ENCODE assay signal across 13 cellular contexts in the genomic region with DNA sequence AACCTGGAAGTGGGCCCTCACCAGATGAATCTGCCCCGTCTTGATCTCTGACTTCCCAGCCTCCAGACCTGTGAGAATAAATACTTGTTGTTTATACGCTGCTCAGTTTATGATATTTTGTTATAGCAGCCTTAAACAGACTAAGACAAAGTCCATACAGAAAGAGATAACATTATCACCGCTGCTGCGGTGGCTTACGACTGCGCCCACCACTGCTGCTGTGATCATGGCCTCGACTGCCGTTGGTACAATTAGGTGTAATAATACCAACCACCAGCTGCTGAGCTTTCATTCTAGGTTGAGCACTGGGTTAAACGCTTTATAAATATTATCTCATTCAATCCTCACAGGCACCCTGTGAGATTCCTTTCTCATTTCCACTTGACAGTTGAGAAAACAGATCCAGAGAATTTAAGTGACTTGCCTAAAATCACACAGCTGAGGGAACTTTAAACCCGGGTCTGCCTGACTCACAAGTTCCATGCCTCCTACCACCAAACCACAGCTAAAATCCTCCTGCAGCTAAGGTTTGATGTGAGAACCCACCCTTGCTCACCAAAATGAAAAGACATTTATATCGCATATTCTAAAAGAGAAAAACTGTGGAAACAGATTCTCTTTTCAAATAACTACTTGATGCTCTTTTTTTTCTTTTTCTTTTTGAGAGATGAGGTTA. TPM values are rescaled to one million over a fixed set of nuclear protein-coding genes. Genes with fewer than 3 reads are reported as not detected.
A peak's percentile ranks its signal among the peaks of the same experiment; 100 is the strongest.
DNase-seq lines count a peak whose midpoint lies in the region; ATAC-seq and TF ChIP-seq lines count a peak whose summit lies in the region.
"Had no signal": no experiment of that assay in that cellular context is flagged by ENCODE, and none has a peak within 500 bp of the region (broad histone marks: within the 10 kb centered on the region; RNA-seq: fewer than 3 reads in every experiment).

No MANE protein-coding gene starts in this region.

- no peaks in the 10 kb centered on the region for H3K27me3 ChIP-seq in prostate gland (replicated peaks; ENCODE audit: insufficient read depth)

- H3K27me3 Mint-ChIP-seq in activated T-cell treated with anti-CD3 and anti-CD28 coated beads, Interleukin-2, amount 50 U/mL, for 24 hours, result no peaks in the 10 kb centered on the region
- H3K27me3 Mint-ChIP-seq in activated naive CD8-positive, alpha-beta T cell, result no peaks in the 10 kb centered on the region
- no peaks in the 10 kb centered on the region for H3K27me3 Mint-ChIP-seq in stimulated activated naive CD8-positive, alpha-beta T cell treated with anti-CD3 and anti-CD28 coated beads, Interleukin-15, Interleukin-2, amounts not matched to agents 100 ng/mL and 50 ng/mL, for 24 hours
- H3K27me3 Mint-ChIP-seq: progenitor cell of endocrine pancreas had no signal

- peak; percentile 81 for ATAC-seq in left colon

- no peaks in the 10 kb centered on the region for H3K4me1 ChIP-seq in prostate gland (replicated peaks)

- no peaks in the 10 kb centered on the region for H3K9me3 ChIP-seq in prostate gland

- H3K4me3 ChIP-seq in prostate gland, result no peak overlapping the region

- 93% methylated on average over 11 of the region's 11 CpGs for WGBS in prostate gland

- no peak for DNase-seq in activated T-cell treated with anti-CD3 and anti-CD28 coated beads, Interleukin-2, amount 50 U/mL, for 24 hours
- no peak for DNase-seq in activated T-cell treated with anti-CD3 and anti-CD28 coated beads for 4 hours
- DNase-seq in left colon, result no peak
- no peak for DNase-seq in NCI-H526 treated with DMSO at 0.1 percent for 48 hours (lab: John Stamatoyannopoulos, UW)
- no peak for DNase-seq in prostate gland (ENCODE audit: low spot score)
- no peak for DNase-seq in KG1 (lab: John Stamatoyannopoulos, UW)
- DNase-seq: activated effector memory CD4-positive, alpha-beta T cell treated with Interleukin-2 at 50 U/mL for 16 hours; NCI-H1694; NCI-H2227 treated with DMSO at 0.1 percent for 48 hours had no signal

- H3K36me3 Mint-ChIP-seq in activated T-cell treated with anti-CD3 and anti-CD28 coated beads, Interleukin-2, amount 50 U/mL, for 24 hours (ENCODE audit: low read depth), result no peaks in the 10 kb centered on the region
- H3K36me3 Mint-ChIP-seq in activated naive CD8-positive, alpha-beta T cell, result no peaks in the 10 kb centered on the region
- no peaks in the 10 kb centered on the region for H3K36me3 Mint-ChIP-seq in stimulated activated naive CD8-positive, alpha-beta T cell treated with anti-CD3 and anti-CD28 coated beads, Interleukin-15, Interleukin-2, amounts not matched to agents 100 ng/mL and 50 ng/mL, for 24 hours (ENCODE audit: low read depth)

- intact Hi-C loops in left colon (cut with DNase I, micrococcal nuclease), result no loop called here
- intact Hi-C loops in prostate gland (cut with DNase I), result no loop called here

- H3K9me3 Mint-ChIP-seq in activated T-cell treated with anti-CD3 and anti-CD28 coated beads, Interleukin-2, amount 50 U/mL, for 24 hours, result no peaks in the 10 kb centered on the region
- H3K9me3 Mint-ChIP-seq in activated naive CD8-positive, alpha-beta T cell (ENCODE audit: low read depth), result no peaks in the 10 kb centered on the region
- H3K9me3 Mint-ChIP-seq in stimulated activated naive CD8-positive, alpha-beta T cell treated with anti-CD3 and anti-CD28 coated beads, Interleukin-15, Interleukin-2, amounts not matched to agents 100 ng/mL and 50 ng/mL, for 24 hours, result no peaks in the 10 kb centered on the region
- H3K9me3 Mint-ChIP-seq: nephron had no signal

- no peaks in the 10 kb centered on the region for H3K36me3 ChIP-seq in prostate gland

- no peak for TF ChIP-seq CTCF in prostate gland (IDR thresholded peaks at IDR 0.05)

- H3K27ac Mint-ChIP-seq in activated T-cell treated with anti-CD3 and anti-CD28 coated beads, Interleukin-2, amount 50 U/mL, for 24 hours, result peak overlapping the region; percentile 68
- H3K27ac Mint-ChIP-seq in activated naive CD8-positive, alpha-beta T cell, result peak overlapping the region; percentile 8
- H3K27ac Mint-ChIP-seq in stimulated activated naive CD8-positive, alpha-beta T cell treated with anti-CD3 and anti-CD28 coated beads, Interleukin-15, Interleukin-2, amounts not matched to agents 100 ng/mL and 50 ng/mL, for 24 hours, result peak overlapping the region; percentile 61
- H3K27ac Mint-ChIP-seq: progenitor cell of endocrine pancreas had no signal

- peaks cover 22% of the 10 kb centered on the region for H3K4me1 Mint-ChIP-seq in activated T-cell treated with anti-CD3 and anti-CD28 coated beads, Interleukin-2, amount 50 U/mL, for 24 hours (ENCODE audit: low read depth)
- peaks cover 7% of the 10 kb centered on the region for H3K4me1 Mint-ChIP-seq in activated naive CD8-positive, alpha-beta T cell (ENCODE audit: low read depth)
- H3K4me1 Mint-ChIP-seq in stimulated activated naive CD8-positive, alpha-beta T cell treated with anti-CD3 and anti-CD28 coated beads, Interleukin-15, Interleukin-2, amounts not matched to agents 100 ng/mL and 50 ng/mL, for 24 hours (ENCODE audit: low read depth), result peaks cover 30% of the 10 kb centered on the region

- no peak for TF ChIP-seq POLR2A in prostate gland (IDR thresholded peaks at IDR 0.05)

- no peak overlapping the region for H3K4me3 Mint-ChIP-seq in activated T-cell treated with anti-CD3 and anti-CD28 coated beads, Interleukin-2, amount 50 U/mL, for 24 hours
- H3K4me3 Mint-ChIP-seq in activated naive CD8-positive, alpha-beta T cell, result no peak overlapping the region
- H3K4me3 Mint-ChIP-seq in stimulated activated naive CD8-positive, alpha-beta T cell treated with anti-CD3 and anti-CD28 coated beads, Interleukin-15, Interleukin-2, amounts not matched to agents 100 ng/mL and 50 ng/mL, for 24 hours, result peak overlapping the region; percentile 62
- H3K4me3 Mint-ChIP-seq: nephron had no signal

- no peak overlapping the region for H3K27ac ChIP-seq in prostate gland

RNA-seq across cellular contexts. Expression of a gene that starts 24.1 kb away (rescaled TPM):
- total RNA-seq in left colon (100 to 1,000 TPM; 324 to 443 TPM), prostate gland (100 to 1,000 TPM in 1 of 2 donors, 10 to 100 TPM in 1; 53.4 to 162 TPM)

Comparison
In these comparisons a context has a peak if more than half of its experiments do, and no peak if none do; other contexts are left out.
1. H3K27ac Mint-ChIP-seq: peak in every context shown above with its lines; median percentile 68 in activated T-cell treated with anti-CD3 and anti-CD28 coated beads, Interleukin-2, amount 50 U/mL, for 24 hours; 61 in stimulated activated naive CD8-positive, alpha-beta T cell treated with anti-CD3 and anti-CD28 coated beads, Interleukin-15, Interleukin-2, amounts not matched to agents 100 ng/mL and 50 ng/mL, for 24 hours; 8 in activated naive CD8-positive, alpha-beta T cell.